17 cellular contexts compared by ENCODE assay signal in genomic region chr10:111990734-111991133, GRCh38.
A peak's percentile ranks its signal among the peaks of the same experiment; 100 is the strongest.
DNase-seq lines count a peak whose midpoint lies in the region; ATAC-seq, FAIRE-seq and TF ChIP-seq lines count a peak whose summit lies in the region.
"Had no signal": no experiment of that assay in that cellular context is flagged by ENCODE, and none has a peak within 500 bp of the region (broad histone marks: within the 10 kb centered on the region; RNA-seq: fewer than 3 reads in every experiment).

No MANE protein-coding gene starts in this region.

- H3K79me2 ChIP-seq in neural cell (replicated peaks; ENCODE audit: insufficient read depth, low read length): no peaks in the 10 kb centered on the region

- peak; percentile 37 for TF ChIP-seq CTCF in D721Med (IDR thresholded peaks at IDR 0.05; ENCODE audit: insufficient read depth, missing control alignments)
- peak; percentile 8 for TF ChIP-seq CTCF in choroid plexus epithelial cell (conservative IDR thresholded peaks at IDR 0.05; ENCODE audit: low read depth, low read length)
- TF ChIP-seq CTCF in neural cell (IDR thresholded peaks at IDR 0.05; ENCODE audit: poor library complexity, severe bottlenecking): peak; percentile 64

- no peak overlapping the region for H3K4me2 ChIP-seq in neural cell (ENCODE audit: low read length)
- H3K4me2 ChIP-seq: KMS-11 had no signal

- peak; percentile 67 for TF ChIP-seq RAD21 in neural cell (conservative IDR thresholded peaks at IDR 0.05)

- H2AFZ ChIP-seq in neural cell (ENCODE audit: low read depth, low read length): no peak overlapping the region

- no peak for FAIRE-seq in D721Med (lab: Jason Lieb, UNC)
- FAIRE-seq: GM12878 had no signal

- no peaks in the 10 kb centered on the region for H3K9me2 ChIP-seq in neural cell (ENCODE audit: insufficient read depth, low read length)

- DNase-seq in D721Med (ENCODE audit: insufficient read length, low spot score) (no peak), LHCN-M2 (ENCODE audit: low read depth) (peak; percentile 20), choroid plexus epithelial cell (ENCODE audit: low read depth) (no peak), retina (no peak), erythroblast (lab: John Stamatoyannopoulos, UW) (no peak)
- DNase-seq: activated CD4-positive, alpha-beta T cell treated with anti-CD3 and anti-CD28 coated beads, Interleukin-2, amount 50 U/mL, for 48 hours; CD4-positive, CD25-positive, alpha-beta regulatory T cell; mesenchymal stem cell; NCI-H1417 treated with DMSO at 0.1 percent for 48 hours; NCI-H226; SJCRH30 had no signal

- no peak for TF ChIP-seq EP300 in neural cell (conservative IDR thresholded peaks at IDR 0.05; ENCODE audit: poor library complexity, severe bottlenecking)

- no peak overlapping the region for H3K4me3 ChIP-seq in choroid plexus epithelial cell (ENCODE audit: low read depth, low read length)
- H3K4me3 ChIP-seq in neural cell (ENCODE audit: low read length): no peak overlapping the region
- H3K4me3 ChIP-seq: GM12878, SJCRH30, suprapubic skin had no signal

- H3K36me3 ChIP-seq in neural cell (ENCODE audit: insufficient read depth, low read length): no peaks in the 10 kb centered on the region
- H3K36me3 ChIP-seq: SJCRH30, suprapubic skin had no signal

- H3K27me3 ChIP-seq in neural cell (ENCODE audit: insufficient read depth, low read depth, low read length): no peaks in the 10 kb centered on the region
- H3K27me3 ChIP-seq: suprapubic skin had no signal

- H3K9me3 ChIP-seq in neural cell (ENCODE audit: low read length): no peaks in the 10 kb centered on the region
- H3K9me3 ChIP-seq: SJCRH30, suprapubic skin had no signal

- no peak for TF ChIP-seq POLR2A in erythroblast (IDR thresholded peaks at IDR 0.05; ENCODE audit: low read length)

- ATAC-seq in HG02970 (IDR thresholded peaks at IDR 0.05; ENCODE audit: low FRiP score, unreplicated experiment): no peak
- ATAC-seq: GM12878, sciatic nerve had no signal

- H3K27ac ChIP-seq in neural cell (ENCODE audit: low read length): no peak overlapping the region
- H3K27ac ChIP-seq: KMS-11, SJCRH30, suprapubic skin had no signal

- no peaks in the 10 kb centered on the region for H4K20me1 ChIP-seq in neural cell (ENCODE audit: insufficient read depth)

- peaks cover 3% of the 10 kb centered on the region for H3F3A ChIP-seq in neural cell (ENCODE audit: insufficient read depth, low read length, poor library complexity, severe bottlenecking)

- no peak overlapping the region for H3K9ac ChIP-seq in neural cell (ENCODE audit: low read length)
- H3K9ac ChIP-seq: KMS-11 had no signal

TF ChIP-seq in neural cell, 6 proteins besides CTCF, POLR2A, EP300 and RAD21:
- TF ChIP-seq SMC3 (conservative IDR thresholded peaks at IDR 0.05; ENCODE audit: poor library complexity): peak; percentile 37
- TF ChIP-seq TAF1 (IDR thresholded peaks at IDR 0.05; ENCODE audit: low read depth): no peak

Comparison
In these comparisons a context has a peak if more than half of its experiments do, and no peak if none do; other contexts are left out.
1. CTCF ChIP-seq: peak in every context shown above with its lines; median percentile 64 in neural cell; 37 in D721Med; 8 in choroid plexus epithelial cell.